In the genomic region with DNA sequence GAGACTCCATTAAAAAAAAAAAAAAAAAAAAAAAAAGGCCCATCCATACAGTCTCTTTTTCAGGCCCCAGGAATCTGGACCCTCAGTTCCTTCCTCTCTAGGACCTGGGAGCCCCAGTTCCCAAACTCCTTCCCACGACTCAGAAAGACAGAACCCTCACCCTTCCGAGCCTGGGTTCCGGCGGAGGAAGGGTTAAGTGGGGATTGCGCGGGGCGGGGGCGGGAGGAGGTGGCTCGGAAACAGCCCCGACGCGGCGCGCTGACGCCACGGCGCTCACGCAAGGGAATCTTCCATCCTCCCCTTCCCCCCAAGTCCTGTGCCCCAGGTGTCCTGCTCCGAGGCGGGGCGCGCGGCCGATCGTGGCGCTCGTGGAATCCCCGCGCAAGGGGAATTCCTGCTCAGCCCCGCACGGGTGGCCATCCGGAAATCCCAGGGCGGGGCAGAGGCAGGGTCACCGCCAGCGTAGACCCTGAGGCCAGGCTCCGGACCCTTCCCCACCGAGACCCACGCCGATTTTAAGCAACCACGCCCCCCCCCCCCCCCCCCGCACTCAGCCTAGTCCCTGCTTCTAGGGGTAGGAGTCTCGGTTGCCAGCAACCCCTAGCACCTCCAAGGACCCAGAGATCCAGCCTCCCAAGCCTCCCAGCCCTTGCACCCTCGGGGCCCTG, we compare ENCODE assay signal across 8 cellular contexts. TPM values are rescaled to one million over a fixed set of nuclear protein-coding genes. Genes with fewer than 3 reads are reported as not detected.
DNase-seq lines count a peak whose midpoint lies in the region; ATAC-seq and TF ChIP-seq lines count a peak whose summit lies in the region.

No MANE protein-coding gene starts in this region.

- H3K4me3 ChIP-seq in PC-9 (peak overlapping the region; percentile 79), esophagus muscularis mucosa (peak overlapping the region; percentile 68 to 86 (median 74)), muscle layer of colon (ENCODE audit: low read depth in 1 of 2, low read length in 2 of 2) (peak overlapping the region; percentile 74 to 91)

- H3K9me3 Mint-ChIP-seq in activated T-cell treated with anti-CD3 and anti-CD28 coated beads, Interleukin-2, amount 50 U/mL, for 72 hours: no peaks in the 10 kb centered on the region

- peak overlapping the region; percentile 92 for H2AFZ ChIP-seq in PC-9

- H3K36me3 Mint-ChIP-seq in activated T-cell treated with anti-CD3 and anti-CD28 coated beads, Interleukin-2, amount 50 U/mL, for 72 hours (ENCODE audit: insufficient read depth in 2 of 2): peaks cover 16 to 20% of the 10 kb centered on the region in 2 donors

- peak; percentile 34 for ATAC-seq in GM19455 (IDR thresholded peaks at IDR 0.05; ENCODE audit: unreplicated experiment)
- peak; percentile 71 to 74 for ATAC-seq in activated T-cell treated with anti-CD3 and anti-CD28 coated beads, Interleukin-2, amount 50 U/mL, for 72 hours (replicated peaks in 1 of 2)

- no TSS peak for BruUV-seq in PC-9 (replicated peaks; lab: Mats Ljungman, UMichigan)

- 3% methylated on average over 4 of the region's 43 CpGs for WGBS in esophagus muscularis mucosa

- intact Hi-C loops in PC-9 (cut with micrococcal nuclease; ENCODE audit: unreplicated experiment): loop anchor here (1.0 to 10.0 kb wide), 2 partner anchors 32 to 155 kb away; partner anchors contain the start of genes IGFLR1, LIN37, PSENEN and U2AF1L4
- intact Hi-C loops in esophagus muscularis mucosa (cut with DNase I): loop anchor here (5.0 kb wide), 1 partner anchor 33 kb away; no protein-coding TSS in a partner anchor

- H3K4me1 ChIP-seq in PC-9 (replicated peaks; ENCODE audit: insufficient read depth): peaks cover 8% of the 10 kb centered on the region; the same call in 1 of the 2 replicates
- peaks cover 14 to 59% (median 51%) of the 10 kb centered on the region in 4 donors for H3K4me1 ChIP-seq in esophagus muscularis mucosa
- H3K4me1 ChIP-seq in muscle layer of colon (ENCODE audit: insufficient read depth, low read length): peaks cover 11% of the 10 kb centered on the region

- peak overlapping the region; percentile 78 for H3K9ac ChIP-seq in muscle layer of colon (ENCODE audit: low read length)

- H3K79me2 ChIP-seq in PC-9 (ENCODE audit: low read depth): peaks cover 16% of the 10 kb centered on the region

- TF ChIP-seq EP300 in esophagus muscularis mucosa (IDR thresholded peaks at IDR 0.05): no peak

- H3F3A ChIP-seq in PC-9 (ENCODE audit: insufficient read depth, low read depth): peaks cover 5% of the 10 kb centered on the region

- H3K9me3 ChIP-seq in PC-9 (ENCODE audit: insufficient read depth, low read depth) (no peaks in the 10 kb centered on the region), esophagus muscularis mucosa (no peaks in the 10 kb centered on the region), muscle layer of colon (ENCODE audit: low read length) (no peaks in the 10 kb centered on the region)

- H3K27me3 ChIP-seq in PC-9 (ENCODE audit: insufficient read depth, low read depth): no peaks in the 10 kb centered on the region
- H3K27me3 ChIP-seq in esophagus muscularis mucosa: no peaks in the 10 kb centered on the region
- no peaks in the 10 kb centered on the region for H3K27me3 ChIP-seq in muscle layer of colon (ENCODE audit: control insufficient read depth in 1 of 2, insufficient read depth in 2 of 2, low read length in 2 of 2)

- peak overlapping the region; percentile 88 to 96 for H3K4me3 Mint-ChIP-seq in activated T-cell treated with anti-CD3 and anti-CD28 coated beads, Interleukin-2, amount 50 U/mL, for 72 hours

- peaks cover 66% of the 10 kb centered on the region for H3K4me1 Mint-ChIP-seq in activated T-cell treated with anti-CD3 and anti-CD28 coated beads, Interleukin-2, amount 50 U/mL, for 72 hours (ENCODE audit: low read depth)

- CTCF ChIA-PET in PC-9 (lab: Charles Lee): no interaction called here

- H4K20me1 ChIP-seq in PC-9 (ENCODE audit: insufficient read depth): no peaks in the 10 kb centered on the region

- TF ChIP-seq CTCF in PC-9 (conservative IDR thresholded peaks at IDR 0.05) (no peak), esophagus muscularis mucosa (IDR thresholded peaks at IDR 0.05) (no peak)

- no peaks in the 10 kb centered on the region for H3K27me3 Mint-ChIP-seq in activated T-cell treated with anti-CD3 and anti-CD28 coated beads, Interleukin-2, amount 50 U/mL, for 72 hours (ENCODE audit: low read depth)

- POLR2A ChIA-PET in PC-9 (lab: Charles Lee; ENCODE audit: unreplicated experiment): no interaction called here

- H3K9me2 ChIP-seq in PC-9 (ENCODE audit: insufficient read depth): no peaks in the 10 kb centered on the region

- DNase-seq in CD1c-positive myeloid dendritic cell (ENCODE audit: extremely low spot score) (peak; percentile 95), HuH-7.5 (ENCODE audit: low spot score) (peak; percentile 94), PC-9 (peak; percentile 62 to 74), esophagus muscularis mucosa (ENCODE audit: extremely low spot score) (no peak)
- peak; percentile 88 to 89 for DNase-seq in activated T-cell treated with anti-CD3 and anti-CD28 coated beads, Interleukin-2, amount 50 U/mL, for 72 hours
- peak; percentile 68 to 83 for DNase-seq in stimulated activated CD8-positive, alpha-beta memory T cell treated with anti-CD3 and anti-CD28 coated beads, Interleukin-7, amount 100 ng/mL, for 1 hour (ENCODE audit: low read depth in 2 of 2)

- TF ChIP-seq POLR2A in esophagus muscularis mucosa (IDR thresholded peaks at IDR 0.05; ENCODE audit: low read depth): peak; percentile 41

- H3K4me2 ChIP-seq in PC-9: peak overlapping the region; percentile 87

- H3K27ac ChIP-seq in PC-9 (peak overlapping the region; percentile 50), esophagus muscularis mucosa (replicated peaks in 1 of 4) (peak overlapping the region; percentile 88 to 94 (median 92)), muscle layer of colon (ENCODE audit: low read depth, low read length) (peak overlapping the region; percentile 90)

- H3K27ac Mint-ChIP-seq in activated T-cell treated with anti-CD3 and anti-CD28 coated beads, Interleukin-2, amount 50 U/mL, for 72 hours: peak overlapping the region; percentile 91

- H3K36me3 ChIP-seq in PC-9 (ENCODE audit: low read depth) (peaks cover 10% of the 10 kb centered on the region; the same call in 1 of the 2 replicates), esophagus muscularis mucosa (peaks cover 12 to 32% (median 30%) of the 10 kb centered on the region in 4 donors), muscle layer of colon (ENCODE audit: insufficient read depth, low read length) (peaks cover 21% of the 10 kb centered on the region)

RNA-seq across cellular contexts. Expression of gene NFKBID, which starts 0.7 kb away (rescaled TPM):
- total RNA-seq in PC-9 (2021) (15.7 and 27.5 TPM in 2 replicates), esophagus muscularis mucosa (1 to 10 TPM; 2.5 to 6.2 (median 5.3) TPM)
- total RNA-seq in activated T-cell treated with anti-CD3 and anti-CD28 coated beads, Interleukin-2, amount 50 U/mL, for 72 hours: 10 to 100 TPM; 51.5 to 63.1 TPM

RNA-seq across cellular contexts. Expression of gene HCST, which starts 2.6 kb away (rescaled TPM):
- total RNA-seq in PC-9 (2021) (1.8 and 2.6 TPM in 2 replicates), esophagus muscularis mucosa (10 to 100 TPM in 1 of 4 donors, 1 to 10 TPM in 1, not detected in 2; 3.7 to 14.6 TPM)
- 10 to 100 TPM; 56.1 to 71.9 TPM for total RNA-seq in activated T-cell treated with anti-CD3 and anti-CD28 coated beads, Interleukin-2, amount 50 U/mL, for 72 hours

RNA-seq across cellular contexts. Expression of gene TYROBP, which starts 8.4 kb away (rescaled TPM):
- total RNA-seq in PC-9 (2021): not detected in 2 replicates
- 1 to 10 TPM in 1 of 2 donors, not detected in 1; 1.3 TPM for total RNA-seq in activated T-cell treated with anti-CD3 and anti-CD28 coated beads, Interleukin-2, amount 50 U/mL, for 72 hours
- 100 to 1,000 TPM in 1 of 4 donors, 10 to 100 TPM in 3; 47.1 to 145 (median 50.7) TPM for total RNA-seq in esophagus muscularis mucosa

RNA-seq across cellular contexts. Expression of gene APLP1, which starts 31.3 kb away (rescaled TPM):
- total RNA-seq in PC-9 (2021): 2.0 and 2.1 TPM in 2 replicates
- total RNA-seq in activated T-cell treated with anti-CD3 and anti-CD28 coated beads, Interleukin-2, amount 50 U/mL, for 72 hours: 1 to 10 TPM; 2.4 to 7.7 TPM
- total RNA-seq in esophagus muscularis mucosa: 10 to 100 TPM in 2 of 4 donors, 1 to 10 TPM in 2; 4.6 to 14.6 (median 8.8) TPM

RNA-seq across cellular contexts. Expression of gene LRFN3, which starts 36.5 kb away (rescaled TPM):
- total RNA-seq in PC-9 (2021): 10.5 and 14.7 TPM in 2 replicates
- 1 to 10 TPM; 6.4 to 8.5 TPM for total RNA-seq in activated T-cell treated with anti-CD3 and anti-CD28 coated beads, Interleukin-2, amount 50 U/mL, for 72 hours
- 10 to 100 TPM in 3 of 4 donors, 1 to 10 TPM in 1; 7.5 to 22.6 (median 15.3) TPM for total RNA-seq in esophagus muscularis mucosa

Comparison
In these comparisons a context has a peak if more than half of its experiments do, and no peak if none do; other contexts are left out.
1. RNA of gene TYROBP, which starts 8.4 kb away (total RNA-seq): 47.1 to 145 TPM in esophagus muscularis mucosa; 1.3 TPM in activated T-cell treated with anti-CD3 and anti-CD28 coated beads, Interleukin-2, amount 50 U/mL, for 72 hours and not detected in PC-9; every median in the first group is over 10 times any median in the second.
2. Peak in every context shown above with its lines, with median percentiles within 50 percentile points of each other: H3K27ac ChIP-seq and H3K4me3 ChIP-seq.